ENCODE assay signal across 10 cellular contexts in the genomic region with DNA sequence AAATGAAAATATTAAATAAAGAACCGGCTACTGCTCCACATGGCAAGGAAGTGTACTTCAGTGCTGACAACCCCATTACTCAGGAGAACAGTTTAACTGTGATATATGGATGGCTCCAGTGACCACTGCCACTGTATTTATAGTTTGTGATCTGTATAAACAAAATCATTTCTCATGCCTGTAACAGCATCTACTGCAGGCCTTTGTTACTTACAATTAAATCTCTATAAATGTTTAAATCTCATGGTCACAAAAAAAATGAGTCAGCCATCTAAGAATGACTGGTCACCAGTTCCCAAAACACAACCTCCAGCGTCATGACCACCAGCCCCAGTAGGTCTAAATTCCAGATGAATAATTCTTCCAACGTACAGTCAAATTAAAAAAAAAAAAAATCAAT. TPM values are rescaled to one million over a fixed set of nuclear protein-coding genes. Genes with fewer than 3 reads are reported as not detected.
DNase-seq lines count a peak whose midpoint lies in the region; ATAC-seq, FAIRE-seq and TF ChIP-seq lines count a peak whose summit lies in the region.
"Had no signal": no experiment of that assay in that cellular context is flagged by ENCODE, and none has a peak within 500 bp of the region (broad histone marks: within the 10 kb centered on the region; RNA-seq: fewer than 3 reads in every experiment).

No MANE protein-coding gene starts in this region.

- no peak for TF ChIP-seq CTCF in astrocyte of the spinal cord (IDR thresholded peaks at IDR 0.05; ENCODE audit: low read depth, low read length)
- TF ChIP-seq CTCF in right lobe of liver (IDR thresholded peaks at IDR 0.05) = no peak

- no peak for FAIRE-seq in HTR-8/SVneo (lab: Jason Lieb, UNC)

- intact Hi-C loops in right lobe of liver (cut with DNase I) = no loop called here

- in situ Hi-C loops in astrocyte of the spinal cord (cut with HindIII; ENCODE audit: low sequenced_read_pairs) = no loop called here

- ATAC-seq in right lobe of liver = peak in 1 of 4 donors; percentile 33
- ATAC-seq: upper lobe of right lung had no signal

- H4K20me1 ChIP-seq in BLaER1 treated with 17β-estradiol and CSF1 and Interleukin-3, amounts not matched to agents 10 nM and 100 nM = peaks cover 33 to 96% (median 67%) of the 10 kb centered on the region in 11 experiments; a peak in 21 of 22 replicates

- no peak overlapping the region for H3K9ac ChIP-seq in BLaER1 treated with 17β-estradiol and CSF1 and Interleukin-3, amounts not matched to agents 10 nM and 100 nM

- no peak overlapping the region for H3K4me3 ChIP-seq in BLaER1 treated with 17β-estradiol and CSF1 and Interleukin-3, amounts not matched to agents 10 nM and 100 nM
- H3K4me3 ChIP-seq in astrocyte of the spinal cord (ENCODE audit: low read depth, low read length) = no peak overlapping the region
- no peak overlapping the region for H3K4me3 ChIP-seq in right lobe of liver
- H3K4me3 ChIP-seq: upper lobe of right lung had no signal

- H3K27me3 ChIP-seq in BLaER1 treated with 17β-estradiol and CSF1 and Interleukin-3, amounts not matched to agents 10 nM and 100 nM = no peaks in the 10 kb centered on the region
- no peaks in the 10 kb centered on the region for H3K27me3 ChIP-seq in right lobe of liver
- H3K27me3 ChIP-seq: upper lobe of right lung had no signal

- H3K4me2 ChIP-seq in BLaER1 treated with 17β-estradiol and CSF1 and Interleukin-3, amounts not matched to agents 10 nM and 100 nM = peak overlapping the region in 6 of 11 experiments; percentile 1 to 39 (median 14); a peak in 7 of 22 replicates

- H3K9me3 ChIP-seq in BLaER1 treated with 17β-estradiol and CSF1 and Interleukin-3, amounts not matched to agents 10 nM and 100 nM (replicated peaks in 1 of 11) = peaks cover 0 to 9% (median 0%) of the 10 kb centered on the region in 11 experiments; a peak in 3 of 22 replicates
- no peaks in the 10 kb centered on the region for H3K9me3 ChIP-seq in right lobe of liver
- H3K9me3 ChIP-seq: upper lobe of right lung had no signal

- DNase-seq in HTR-8/SVneo (ENCODE audit: insufficient read length, low spot score) = peak; percentile 58
- DNase-seq in astrocyte of the spinal cord (ENCODE audit: low read depth, low spot score) = peak; percentile 85
- no peak for DNase-seq in right lobe of liver
- no peak for DNase-seq in NCI-H2029 (lab: John Stamatoyannopoulos, UW)
- no peak for DNase-seq in NCI-H1092 treated with DMSO at 0.1 percent for 48 hours (lab: John Stamatoyannopoulos, UW)
- no peak for DNase-seq in NCI-H526 (lab: John Stamatoyannopoulos, UW)
- no peak for DNase-seq in NCI-H2107 (lab: John Stamatoyannopoulos, UW)
- DNase-seq: NCI-H146, upper lobe of right lung had no signal

- peaks cover 3 to 64% (median 31%) of the 10 kb centered on the region in 11 experiments; a peak in 18 of 22 replicates for H3K36me3 ChIP-seq in BLaER1 treated with 17β-estradiol and CSF1 and Interleukin-3, amounts not matched to agents 10 nM and 100 nM
- no peaks in the 10 kb centered on the region for H3K36me3 ChIP-seq in right lobe of liver
- H3K36me3 ChIP-seq: upper lobe of right lung had no signal

- H3K4me1 ChIP-seq in BLaER1 treated with 17β-estradiol and CSF1 and Interleukin-3, amounts not matched to agents 10 nM and 100 nM = peaks cover 32 to 73% (median 59%) of the 10 kb centered on the region in 10 experiments
- peaks cover 0 to 28% (median 6%) of the 10 kb centered on the region in 4 donors for H3K4me1 ChIP-seq in right lobe of liver

- 31% methylated on average over 3 of the region's 3 CpGs for WGBS in right lobe of liver (ENCODE audit: insufficient coverage, low coverage, low lambda C conversion rate, missing lambda C conversion rate)

- peak overlapping the region in 2 of 11 experiments; percentile 7 to 36; a peak in 2 of 22 replicates for H3K27ac ChIP-seq in BLaER1 treated with 17β-estradiol and CSF1 and Interleukin-3, amounts not matched to agents 10 nM and 100 nM
- peak overlapping the region; percentile 35 to 81 (median 68) for H3K27ac ChIP-seq in right lobe of liver
- H3K27ac ChIP-seq: upper lobe of right lung had no signal

- TF ChIP-seq POLR2A in right lobe of liver (IDR thresholded peaks at IDR 0.05) = no peak

RNA-seq across cellular contexts. Expression of gene SERINC5, which starts 24.6 kb away (rescaled TPM):
- total RNA-seq in right lobe of liver = 10 to 100 TPM; 30.1 to 82.1 (median 57.9) TPM

Comparison
In these comparisons a context has a peak if more than half of its experiments do, and no peak if none do; other contexts are left out.
1. DNase-seq: peak in HTR-8/SVneo (single experiment) and astrocyte of the spinal cord (single experiment); none in right lobe of liver (0 of 3), NCI-H2029 (single experiment), NCI-H1092 treated with DMSO at 0.1 percent for 48 hours (single experiment), NCI-H526 (0 of 2) and NCI-H2107 (single experiment).